In genomic region chr12:9711664-9712063, GRCh38 we compare ENCODE assay signal across 24 cellular contexts. TPM values are rescaled to one million over a fixed set of nuclear protein-coding genes. Genes with fewer than 3 reads are reported as not detected.
DNase-seq lines count a peak whose midpoint lies in the region; ATAC-seq, FAIRE-seq and TF ChIP-seq lines count a peak whose summit lies in the region.
"Had no signal": no experiment of that assay in that cellular context is flagged by ENCODE, and none has a peak within 500 bp of the region (broad histone marks: within the 10 kb centered on the region; RNA-seq: fewer than 3 reads in every experiment).

No MANE protein-coding gene starts in this region.

- TF ChIP-seq CTCF in GM12878 (IDR thresholded peaks at IDR 0.05 in 2 of 3, conservative IDR thresholded peaks at IDR 0.05 in 1 of 3; ENCODE audit: control insufficient read depth in 2 of 3, extremely low read depth in 1 of 3, insufficient read depth in 1 of 3, low read depth in 3 of 3, low read length in 3 of 3) (no peak), WERI-Rb-1 (IDR thresholded peaks at IDR 0.05; ENCODE audit: low read depth, low read length) (no peak), type B pancreatic cell (conservative IDR thresholded peaks at IDR 0.05) (no peak), upper lobe of right lung (IDR thresholded peaks at IDR 0.05) (no peak)

- no peaks in the 10 kb centered on the region for H3K27me3 ChIP-seq in GM12878 (replicated peaks in 1 of 2; ENCODE audit: control insufficient read depth in 2 of 2, insufficient read depth in 2 of 2, low read length in 1 of 2)
- no peaks in the 10 kb centered on the region for H3K27me3 ChIP-seq in mesendoderm (ENCODE audit: insufficient read depth, low read length, poor library complexity)
- H3K27me3 ChIP-seq in WERI-Rb-1 (ENCODE audit: insufficient read depth, low read depth, severe bottlenecking), result no peaks in the 10 kb centered on the region
- H3K27me3 ChIP-seq in upper lobe of right lung, result no peaks in the 10 kb centered on the region
- H3K27me3 ChIP-seq: breast epithelium, SJSA1 had no signal

- H3K4me3 ChIP-seq in GM12878 (no peak overlapping the region), mesendoderm (ENCODE audit: low read length) (no peak overlapping the region), WERI-Rb-1 (ENCODE audit: low read depth, low read length) (no peak overlapping the region), upper lobe of right lung (no peak overlapping the region)
- H3K4me3 ChIP-seq: breast epithelium, SJSA1 had no signal

- no peak for TF ChIP-seq POLR2A in GM12878 (IDR thresholded peaks at IDR 0.05; ENCODE audit: low read depth, low read length)

- no peaks in the 10 kb centered on the region for H3K9me3 ChIP-seq in GM12878 (replicated peaks; ENCODE audit: control insufficient read depth, insufficient read depth, low read length)
- H3K9me3 ChIP-seq in WERI-Rb-1 (ENCODE audit: severe bottlenecking), result no peaks in the 10 kb centered on the region
- no peaks in the 10 kb centered on the region for H3K9me3 ChIP-seq in upper lobe of right lung
- H3K9me3 ChIP-seq: breast epithelium, Caco-2, SJSA1 had no signal

- POLR2A ChIA-PET in GM12878 (lab: Charles Lee), result interaction anchor here (0.7 kb wide), 1 partner anchor 24 kb away, joined by 3 read pairs; no protein-coding TSS in a partner anchor

- H2BK15ac ChIP-seq in mesendoderm (replicated peaks; ENCODE audit: low read depth), result no peak overlapping the region

- ATAC-seq in GM12878 (no peak), upper lobe of right lung (no peak)
- ATAC-seq: activated naive CD4-positive, alpha-beta T cell treated with anti-CD3 and anti-CD28 coated beads, Interleukin-2, amount 50 U/mL, for 72 hours; stimulated activated naive CD8-positive, alpha-beta T cell treated with anti-CD3 and anti-CD28 coated beads, Interleukin-15, amount 100 ng/mL, for 72 hours had no signal

- H3K9ac ChIP-seq in GM12878 (ENCODE audit: control insufficient read depth, insufficient read depth, low read length) (no peak overlapping the region), mesendoderm (ENCODE audit: low read length) (no peak overlapping the region)

- no peaks in the 10 kb centered on the region for H3K36me3 Mint-ChIP-seq in type B pancreatic cell

- no peak overlapping the region for H3K4ac ChIP-seq in mesendoderm (ENCODE audit: low read depth, low read length)

- no peak overlapping the region for H3K4me3 Mint-ChIP-seq in type B pancreatic cell
- H3K4me3 Mint-ChIP-seq: activated CD4-positive, alpha-beta T cell treated with anti-CD3 and anti-CD28 coated beads, Interleukin-2, amount 10 ng/mL, durations not matched to agents 7 days and 5 days; stimulated activated naive CD8-positive, alpha-beta T cell treated with anti-CD3 and anti-CD28 coated beads, Interleukin-15, amount 100 ng/mL, for 72 hours had no signal

- SMC1A ChIA-PET in GM12878 (lab: Charles Lee; ENCODE audit: uncharacterized antibody, unreplicated experiment), result interaction anchor here (0.7 to 7.8 kb wide), 10 partner anchors 10 to 306 kb away, joined by 3 to 100 read pairs (median 6); partner anchors contain the start of gene CLEC2D

- in situ Hi-C loops in GM12878 (cut with MboI), result no loop called here

- intact Hi-C loops in GM12878 (cut with micrococcal nuclease; ENCODE audit: unreplicated experiment) (loop anchor here (2.0 to 10.0 kb wide), 2 partner anchors 61 to 347 kb away; no protein-coding TSS in a partner anchor), upper lobe of right lung (cut with DNase I) (no loop called here)

- no peaks in the 10 kb centered on the region for H3K79me1 ChIP-seq in mesendoderm (ENCODE audit: low read length)

- H2AK5ac ChIP-seq in mesendoderm (ENCODE audit: low read length), result no peak overlapping the region

- TF ChIP-seq EP300 in GM12878 (IDR thresholded peaks at IDR 0.05; ENCODE audit: borderline replicate concordance in 1 of 2, control insufficient read depth in 1 of 2, low read depth in 2 of 2, low read length in 2 of 2), result no peak

- FAIRE-seq in GM19239 (lab: Jason Lieb, UNC) (peak; percentile 23), GM12878 (lab: Jason Lieb, UNC) (no peak)
- FAIRE-seq: H54, kidney had no signal

- H3K4me1 ChIP-seq in GM12878 (ENCODE audit: control insufficient read depth, insufficient read depth, low read length) (peaks cover 73% of the 10 kb centered on the region), mesendoderm (ENCODE audit: control insufficient read depth, low read depth, low read length) (peaks cover 2% of the 10 kb centered on the region), upper lobe of right lung (no peaks in the 10 kb centered on the region)
- H3K4me1 ChIP-seq: breast epithelium had no signal

- no peak overlapping the region for H2BK120ac ChIP-seq in mesendoderm (ENCODE audit: low read depth, low read length)

- H3K18ac ChIP-seq in mesendoderm (ENCODE audit: low read length), result no peak overlapping the region

- H4K8ac ChIP-seq in mesendoderm (ENCODE audit: low read depth, low read length), result no peak overlapping the region

- DNase-seq in AG20443 (ENCODE audit: low spot score) (peak; percentile 41), GM19239 (ENCODE audit: insufficient read length, low spot score) (no peak), GM12878 (ENCODE audit: low read depth, low spot score) (no peak), mesendoderm (peak; percentile 85), WERI-Rb-1 (no peak), type B pancreatic cell (ENCODE audit: extremely low spot score, unreplicated experiment) (no peak), upper lobe of right lung (no peak), D341Med (ENCODE audit: low spot score) (no peak)
- DNase-seq: activated CD4-positive, alpha-beta T cell treated with anti-CD3 and anti-CD28 coated beads, Interleukin-2, amount 10 ng/mL, durations not matched to agents 7 days and 5 days; activated T-cell treated with anti-CD3 and anti-CD28 coated beads, Interleukin-2, amount 50 U/mL, for 1 hour; Caco-2; GF-D8; kidney; NCI-H1092 treated with DMSO at 0.1 percent for 48 hours; NCI-H2107; NCI-H748 treated with DMSO at 0.1 percent for 48 hours; stimulated activated naive CD8-positive, alpha-beta T cell treated with anti-CD3 and anti-CD28 coated beads, Interleukin-15, amount 100 ng/mL, for 72 hours had no signal

- H3K4me2 ChIP-seq in GM12878 (ENCODE audit: control insufficient read depth, insufficient read depth), result no peak overlapping the region
- H3K4me2 ChIP-seq in mesendoderm (ENCODE audit: low read length), result no peak overlapping the region

- H4K20me1 ChIP-seq in GM12878 (ENCODE audit: control insufficient read depth, insufficient read depth), result no peaks in the 10 kb centered on the region

- H3K56ac ChIP-seq in mesendoderm (ENCODE audit: low read length), result no peak overlapping the region

- no peak overlapping the region for H3K27ac Mint-ChIP-seq in type B pancreatic cell
- H3K27ac Mint-ChIP-seq: activated CD4-positive, alpha-beta T cell treated with anti-CD3 and anti-CD28 coated beads, Interleukin-2, amount 10 ng/mL, durations not matched to agents 7 days and 5 days; activated naive CD4-positive, alpha-beta T cell treated with anti-CD3 and anti-CD28 coated beads, Interleukin-2, amount 50 U/mL, for 72 hours had no signal

- peaks cover 0 to 7% of the 10 kb centered on the region in 2 experiments; a peak in 2 of 4 replicates for H3K36me3 ChIP-seq in GM12878 (ENCODE audit: control insufficient read depth in 2 of 2, insufficient read depth in 2 of 2, low read length in 1 of 2)
- no peaks in the 10 kb centered on the region for H3K36me3 ChIP-seq in mesendoderm (ENCODE audit: control insufficient read depth, insufficient read depth, low read length)
- H3K36me3 ChIP-seq in WERI-Rb-1, result no peaks in the 10 kb centered on the region
- no peaks in the 10 kb centered on the region for H3K36me3 ChIP-seq in upper lobe of right lung
- H3K36me3 ChIP-seq: breast epithelium, SJSA1 had no signal

- no peaks in the 10 kb centered on the region for H3K4me1 Mint-ChIP-seq in type B pancreatic cell (ENCODE audit: unreplicated experiment)

- RAD21 ChIA-PET in GM12878 (lab: Charles Lee; ENCODE audit: unreplicated experiment), result interaction anchor here (0.7 to 2.0 kb wide), 8 partner anchors 12 to 382 kb away, joined by 3 to 10 read pairs (median 3); no protein-coding TSS in a partner anchor

- peaks cover 10% of the 10 kb centered on the region for H3K79me2 ChIP-seq in GM12878 (ENCODE audit: control insufficient read depth, insufficient read depth, low read length)
- no peaks in the 10 kb centered on the region for H3K79me2 ChIP-seq in mesendoderm (ENCODE audit: control insufficient read depth, insufficient read depth, low read length)

- H2AFZ ChIP-seq in GM12878 (ENCODE audit: control insufficient read depth, low read depth, low read length), result no peak overlapping the region

- no peak for TF ChIP-seq RAD21 in GM12878 (IDR thresholded peaks at IDR 0.05; ENCODE audit: insufficient read depth, low read depth, low read length)

- H2BK5ac ChIP-seq in mesendoderm (ENCODE audit: low read length), result no peak overlapping the region

- no TSS peak for BruUV-seq in GM12878 (replicated peaks; lab: Mats Ljungman, UMichigan)

- no peak overlapping the region for H4K5ac ChIP-seq in mesendoderm (ENCODE audit: low read length)

- 89% methylated on average over 1 of the region's 1 CpG for WGBS in GM12878 (ENCODE audit: insufficient coverage, insufficient replicate concordance, low lambda C conversion rate, missing lambda C conversion rate)
- 100% methylated on average over 1 of the region's 1 CpG for WGBS in mesendoderm (ENCODE audit: extremely low coverage, insufficient coverage, low lambda C conversion rate)

- no peaks in the 10 kb centered on the region for H3K9me3 Mint-ChIP-seq in type B pancreatic cell

- H3K27ac ChIP-seq in GM12878 (ENCODE audit: control insufficient read depth, insufficient read depth) (peak overlapping the region; percentile 34; the same call in 1 of the 2 replicates), mesendoderm (ENCODE audit: low read depth, low read length) (no peak overlapping the region), WERI-Rb-1 (no peak overlapping the region), upper lobe of right lung (no peak overlapping the region)
- H3K27ac ChIP-seq: breast epithelium, SJSA1 had no signal

- H3K27me3 Mint-ChIP-seq in type B pancreatic cell, result peaks cover 4% of the 10 kb centered on the region
- H3K27me3 Mint-ChIP-seq: activated CD4-positive, alpha-beta T cell treated with anti-CD3 and anti-CD28 coated beads, Interleukin-2, amount 10 ng/mL, durations not matched to agents 7 days and 5 days; stimulated activated naive CD8-positive, alpha-beta T cell treated with anti-CD3 and anti-CD28 coated beads, Interleukin-15, amount 100 ng/mL, for 72 hours had no signal

- CTCF ChIA-PET in GM12878 (lab: Yijun Ruan, JAX), result interaction anchor here (0.8 to 9.0 kb wide), 9 partner anchors 13 to 381 kb away, joined by 3 to 159 read pairs (median 4); partner anchors contain the start of gene CLEC2D

- no peak overlapping the region for H3K23ac ChIP-seq in mesendoderm (ENCODE audit: low read length)

RNA-seq across cellular contexts. Expression of gene CLECL1, which starts 21.2 kb away (rescaled TPM):
- 0.92 and 0.98 TPM in 2 replicates for total RNA-seq in GM12878 (2013; cell fraction: nucleolus; rRNA removed)
- total RNA-seq in GM12878 (2014; rRNA removed), result 25.0 and 25.9 TPM in 2 replicates
- total RNA-seq in GM12878 (2014; rRNA removed; fragmentation: Illumina TruSeq; extraction: Trizol), result 43.7 and 44.2 TPM in 2 replicates
- 29.0 and 33.6 TPM in 2 replicates for total RNA-seq in GM12878 (2021)
- 95.5 TPM for polyA plus RNA-seq in GM12878 (2011; ENCODE audit: low read depth)
- 4.6 and 7.9 TPM in 2 replicates for polyA plus RNA-seq in GM12878 (2011; rRNA removed)
- 1.9 and 2.1 TPM in 2 replicates for polyA plus RNA-seq in GM12878 (2011; cell fraction: cytosol; rRNA removed)
- polyA plus RNA-seq in GM12878 (2011; cell fraction: nucleus; rRNA removed), result 1.6 and 3.5 TPM in 2 replicates
- polyA plus RNA-seq in GM12878 (2012), result 87.0 and 87.9 TPM in 2 replicates
- 48.6 and 53.9 TPM in 2 replicates for polyA plus RNA-seq in GM12878 (2014; fragmentation: Illumina TruSeq; extraction: Trizol)
- 10 to 100 TPM; 53.3 to 56.5 TPM for polyA plus RNA-seq in GM12878 (2014; fragmentation: Nextera tagmentation; extraction: Ambion mirVana)
- 35.7 and 37.8 TPM in 2 replicates for polyA plus RNA-seq in GM12878 (2014; rRNA removed)
- 10 to 100 TPM; 50.9 to 52.9 TPM for polyA plus RNA-seq in GM12878 (2016; fragmentation: Nextera tagmentation; extraction: Ambion mirVana)
- polyA minus RNA-seq in GM12878 (2011; rRNA and poly(A)+ RNA removed), result 0.88 and 2.4 TPM in 2 replicates
- 2.4 TPM in 1 of 2 replicates, not detected in the other for polyA minus RNA-seq in GM12878 (2011; cell fraction: cytosol; rRNA and poly(A)+ RNA removed)
- polyA minus RNA-seq in GM12878 (2011; cell fraction: nucleus; rRNA and poly(A)+ RNA removed), result 1.8 and 3.0 TPM in 2 replicates
- polyA plus RNA-seq in mesendoderm (2013, experiment 1 of 2), result not detected
- not detected for polyA plus RNA-seq in mesendoderm (2013, experiment 2 of 2)
- not detected in 2 replicates for total RNA-seq in type B pancreatic cell (ENCODE audit: low replicate concordance)
- 3.4 TPM for total RNA-seq in upper lobe of right lung
- total RNA-seq: Caco-2, fibroblast of lung, SJSA1, urinary bladder had no signal
- polyA plus RNA-seq: AG04450, fibroblast of lung had no signal

RNA-seq across cellular contexts. Expression of gene CLEC2D, which starts 42.2 kb away (rescaled TPM):
- 3.9 and 5.2 TPM in 2 replicates for total RNA-seq in GM12878 (2013; cell fraction: nucleolus; rRNA removed)
- total RNA-seq in GM12878 (2014; rRNA removed), result 14.9 and 16.1 TPM in 2 replicates
- total RNA-seq in GM12878 (2014; rRNA removed; fragmentation: Illumina TruSeq; extraction: Trizol), result 14.4 and 16.2 TPM in 2 replicates
- 15.4 and 15.5 TPM in 2 replicates for total RNA-seq in GM12878 (2021)
- polyA plus RNA-seq in GM12878 (2011; ENCODE audit: low read depth), result 121 TPM
- polyA plus RNA-seq in GM12878 (2011; rRNA removed), result 4.6 and 6.2 TPM in 2 replicates
- 1.0 and 1.9 TPM in 2 replicates for polyA plus RNA-seq in GM12878 (2011; cell fraction: cytosol; rRNA removed)
- 4.2 and 4.5 TPM in 2 replicates for polyA plus RNA-seq in GM12878 (2011; cell fraction: nucleus; rRNA removed)
- polyA plus RNA-seq in GM12878 (2012), result 76.6 and 111 TPM in 2 replicates
- 16.5 and 29.1 TPM in 2 replicates for polyA plus RNA-seq in GM12878 (2014; fragmentation: Illumina TruSeq; extraction: Trizol)
- polyA plus RNA-seq in GM12878 (2014; fragmentation: Nextera tagmentation; extraction: Ambion mirVana), result 10 to 100 TPM; 29.8 TPM
- polyA plus RNA-seq in GM12878 (2014; rRNA removed), result 14.8 and 14.9 TPM in 2 replicates
- 10 to 100 TPM; 25.4 to 27.5 TPM for polyA plus RNA-seq in GM12878 (2016; fragmentation: Nextera tagmentation; extraction: Ambion mirVana)
- polyA minus RNA-seq in GM12878 (2011; rRNA and poly(A)+ RNA removed), result 3.1 and 3.8 TPM in 2 replicates
- 1.4 and 1.5 TPM in 2 replicates for polyA minus RNA-seq in GM12878 (2011; cell fraction: cytosol; rRNA and poly(A)+ RNA removed)
- polyA minus RNA-seq in GM12878 (2011; cell fraction: nucleus; rRNA and poly(A)+ RNA removed), result 1.3 and 3.0 TPM in 2 replicates
- 2.3 TPM for polyA plus RNA-seq in mesendoderm (2013, experiment 1 of 2)
- polyA plus RNA-seq in mesendoderm (2013, experiment 2 of 2), result 2.2 TPM
- 9.2 and 10.3 TPM in 2 replicates for total RNA-seq in type B pancreatic cell (ENCODE audit: low replicate concordance)
- 12.9 TPM for total RNA-seq in upper lobe of right lung

RNA-seq across cellular contexts. Expression of gene CD69, which starts 49.0 kb away (rescaled TPM):
- total RNA-seq in GM12878 (2013; cell fraction: nucleolus; rRNA removed), result 224 and 241 TPM in 2 replicates
- total RNA-seq in GM12878 (2014; rRNA removed), result 15.0 and 23.3 TPM in 2 replicates
- 18.2 and 21.8 TPM in 2 replicates for total RNA-seq in GM12878 (2014; rRNA removed; fragmentation: Illumina TruSeq; extraction: Trizol)
- total RNA-seq in GM12878 (2021), result 10.8 and 12.4 TPM in 2 replicates
- polyA plus RNA-seq in GM12878 (2011; ENCODE audit: low read depth), result 20.1 TPM
- 156 and 338 TPM in 2 replicates for polyA plus RNA-seq in GM12878 (2011; rRNA removed)
- polyA plus RNA-seq in GM12878 (2011; cell fraction: cytosol; rRNA removed), result 40.2 and 51.7 TPM in 2 replicates
- 75.4 and 142 TPM in 2 replicates for polyA plus RNA-seq in GM12878 (2011; cell fraction: nucleus; rRNA removed)
- 23.3 and 64.7 TPM in 2 replicates for polyA plus RNA-seq in GM12878 (2012)
- 10.3 and 22.3 TPM in 2 replicates for polyA plus RNA-seq in GM12878 (2014; fragmentation: Illumina TruSeq; extraction: Trizol)
- 10 to 100 TPM; 32.9 to 55.7 TPM for polyA plus RNA-seq in GM12878 (2014; fragmentation: Nextera tagmentation; extraction: Ambion mirVana)
- 7.9 and 15.0 TPM in 2 replicates for polyA plus RNA-seq in GM12878 (2014; rRNA removed)
- 1 to 10 TPM; 7.3 to 8.0 TPM for polyA plus RNA-seq in GM12878 (2016; fragmentation: Nextera tagmentation; extraction: Ambion mirVana)
- 172 and 240 TPM in 2 replicates for polyA minus RNA-seq in GM12878 (2011; rRNA and poly(A)+ RNA removed)
- 37.4 and 42.2 TPM in 2 replicates for polyA minus RNA-seq in GM12878 (2011; cell fraction: cytosol; rRNA and poly(A)+ RNA removed)
- 166 and 176 TPM in 2 replicates for polyA minus RNA-seq in GM12878 (2011; cell fraction: nucleus; rRNA and poly(A)+ RNA removed)
- 0.03 TPM for polyA plus RNA-seq in mesendoderm (2013, experiment 1 of 2)
- polyA plus RNA-seq in mesendoderm (2013, experiment 2 of 2), result 0.03 TPM
- 0.19 and 1.6 TPM in 2 replicates for total RNA-seq in type B pancreatic cell (ENCODE audit: low replicate concordance)
- 14.5 TPM for total RNA-seq in upper lobe of right lung
- total RNA-seq: Caco-2, fibroblast of lung had no signal
- polyA plus RNA-seq: AG04450, fibroblast of lung had no signal

Comparison
In these comparisons a context has a peak if more than half of its experiments do, and no peak if none do; other contexts are left out.
1. DNase-seq: peak in AG20443 (single experiment) and mesendoderm (single experiment); none in GM19239 (single experiment), GM12878 (single experiment), WERI-Rb-1 (single experiment), type B pancreatic cell (single experiment), upper lobe of right lung (single experiment) and D341Med (single experiment).